In genomic region chr2:226971029-226971584, GRCh38 we compare ENCODE assay signal across 11 cellular contexts.
A peak's percentile ranks its signal among the peaks of the same experiment; 100 is the strongest.
DNase-seq lines count a peak whose midpoint lies in the region; ATAC-seq and TF ChIP-seq lines count a peak whose summit lies in the region.
"Had no signal": no experiment of that assay in that cellular context is flagged by ENCODE, and none has a peak within 500 bp of the region (broad histone marks: within the 10 kb centered on the region; RNA-seq: fewer than 3 reads in every experiment).

No MANE protein-coding gene starts in this region.

- H3F3A ChIP-seq in smooth muscle cell (ENCODE audit: low read depth) = no peaks in the 10 kb centered on the region

- peaks cover 3 to 25% (median 18%) of the 10 kb centered on the region in 3 donors for H3K36me3 Mint-ChIP-seq in naive thymus-derived CD8-positive, alpha-beta T cell

- H3K27ac Mint-ChIP-seq in naive thymus-derived CD8-positive, alpha-beta T cell = peak overlapping the region; percentile 40 to 87 (median 82)

- H3K4me3 ChIP-seq in smooth muscle cell = no peak overlapping the region
- H3K4me3 ChIP-seq: gastrocnemius medialis had no signal

- H4K20me1 ChIP-seq in smooth muscle cell (ENCODE audit: low read depth) = no peaks in the 10 kb centered on the region

- no peaks in the 10 kb centered on the region for H3K79me2 ChIP-seq in smooth muscle cell (ENCODE audit: low read depth)

- POLR2A ChIA-PET in naive thymus-derived CD8-positive, alpha-beta T cell (lab: Charles Lee) = no interaction called here

- no peak overlapping the region for H2AFZ ChIP-seq in smooth muscle cell (ENCODE audit: low read depth)

- H3K9me3 Mint-ChIP-seq in naive thymus-derived CD8-positive, alpha-beta T cell = peaks cover 0 to 3% (median 0%) of the 10 kb centered on the region in 9 donors

- H3K27ac ChIP-seq in smooth muscle cell (ENCODE audit: low read depth) = no peak overlapping the region
- H3K27ac ChIP-seq: gastrocnemius medialis, HL-60 had no signal

- WGBS in smooth muscle cell (ENCODE audit: low lambda C conversion rate) = 94% methylated on average over 7 of the region's 7 CpGs

- no peaks in the 10 kb centered on the region for H3K9me3 ChIP-seq in smooth muscle cell (replicated peaks; ENCODE audit: low read depth)
- H3K9me3 ChIP-seq: gastrocnemius medialis had no signal

- no peaks in the 10 kb centered on the region for H3K36me3 ChIP-seq in smooth muscle cell (ENCODE audit: low read depth)
- H3K36me3 ChIP-seq: gastrocnemius medialis had no signal

- peak overlapping the region; percentile 10 to 79 (median 44) for H3K4me3 Mint-ChIP-seq in naive thymus-derived CD8-positive, alpha-beta T cell

- peak in 2 of 10 donors; percentile 6 to 12 for DNase-seq in naive thymus-derived CD8-positive, alpha-beta T cell
- DNase-seq in CD1c-positive myeloid dendritic cell (ENCODE audit: extremely low spot score) (no peak), smooth muscle cell (lab: John Stamatoyannopoulos, UW; ENCODE audit: unreplicated experiment) (no peak), NCI-H748 (lab: John Stamatoyannopoulos, UW; ENCODE audit: unreplicated experiment) (no peak)
- DNase-seq: gastrocnemius medialis, mesendoderm, NCI-H2029 had no signal

- no peaks in the 10 kb centered on the region for H3K27me3 ChIP-seq in smooth muscle cell (ENCODE audit: low read depth)
- H3K27me3 ChIP-seq: gastrocnemius medialis had no signal

- no peaks in the 10 kb centered on the region for H3K27me3 Mint-ChIP-seq in naive thymus-derived CD8-positive, alpha-beta T cell

- no peaks in the 10 kb centered on the region for H3K4me1 ChIP-seq in smooth muscle cell (ENCODE audit: low read depth)

- ATAC-seq in GM18870 (IDR thresholded peaks at IDR 0.05; ENCODE audit: unreplicated experiment) = peak; percentile 46
- peak; percentile 52 for ATAC-seq in GM21529 (IDR thresholded peaks at IDR 0.05; ENCODE audit: unreplicated experiment)
- peak; percentile 61 for ATAC-seq in HG03354 (IDR thresholded peaks at IDR 0.05; ENCODE audit: poor library complexity, severe bottlenecking, unreplicated experiment)
- ATAC-seq in naive thymus-derived CD8-positive, alpha-beta T cell = peak; percentile 33 to 50
- ATAC-seq: gastrocnemius medialis had no signal

- no peak overlapping the region for H3K9ac ChIP-seq in smooth muscle cell (ENCODE audit: low read depth)

- no peak for TF ChIP-seq CTCF in smooth muscle cell (IDR thresholded peaks at IDR 0.05; ENCODE audit: borderline replicate concordance, insufficient read depth, poor library complexity, severe bottlenecking)

- H3K4me1 Mint-ChIP-seq in naive thymus-derived CD8-positive, alpha-beta T cell = peaks cover 12 to 51% (median 49%) of the 10 kb centered on the region in 4 donors

- H3K4me2 ChIP-seq in smooth muscle cell = no peak overlapping the region
